ENCODE assay signal across 24 cellular contexts in the genomic region with DNA sequence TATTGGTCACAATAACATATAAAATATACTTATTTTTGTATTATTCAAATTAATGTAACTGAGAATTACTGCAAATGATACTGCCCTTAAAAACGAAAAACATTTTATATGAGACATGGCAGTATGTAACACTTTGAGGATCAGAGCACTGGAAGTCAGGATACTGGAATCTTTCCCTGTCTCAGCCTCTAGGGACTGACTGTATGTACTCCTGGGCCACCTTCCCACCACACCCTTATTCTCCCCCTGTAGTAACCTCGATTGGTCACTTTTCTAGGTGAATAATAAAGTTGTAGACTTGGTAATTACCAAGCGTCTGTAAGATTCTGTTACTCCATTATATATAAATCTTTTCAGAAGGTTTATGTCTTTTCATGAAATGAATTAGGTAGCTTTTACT.
"Had no signal": no experiment of that assay in that cellular context is flagged by ENCODE, and none has a peak within 500 bp of the region (broad histone marks: within the 10 kb centered on the region; RNA-seq: fewer than 3 reads in every experiment).

No MANE protein-coding gene starts in this region.

- ATAC-seq: activated T-cell treated with anti-CD3 and anti-CD28 coated beads, Interleukin-2, amount 50 U/mL, for 72 hours; gastroesophageal sphincter; left lobe of liver; naive thymus-derived CD8-positive, alpha-beta T cell; right lobe of liver; stimulated activated effector memory CD8-positive, alpha-beta T cell treated with anti-CD3 and anti-CD28 coated beads, Interleukin-12 subunit alpha, Interleukin-12 subunit beta, amount 100 ng/mL, for 72 hours; stimulated activated naive CD8-positive, alpha-beta T cell treated with anti-CD3 and anti-CD28 coated beads, Interleukin-15, amount 100 ng/mL, for 72 hours had no signal

- H3K4me1 ChIP-seq: breast epithelium, colonic mucosa, gastroesophageal sphincter, neural progenitor cell, right lobe of liver, tibial nerve had no signal

- H3K27ac ChIP-seq: breast epithelium, colonic mucosa, dorsolateral prefrontal cortex, gastroesophageal sphincter, neural progenitor cell, right lobe of liver, skin epidermis, tibial nerve had no signal

- H3K36me3 ChIP-seq: breast epithelium, colonic mucosa, gastroesophageal sphincter, heart left ventricle, neural progenitor cell, right lobe of liver, tibial nerve had no signal

- H3K9me3 ChIP-seq: breast epithelium, colonic mucosa, gastroesophageal sphincter, heart left ventricle, right lobe of liver, tibial nerve had no signal

- H3K4me3 ChIP-seq: breast epithelium, colonic mucosa, gastroesophageal sphincter, neural progenitor cell, right lobe of liver, skin epidermis, tibial nerve had no signal

- DNase-seq: activated CD4-positive, alpha-beta memory T cell treated with anti-CD3 and anti-CD28 coated beads, Interleukin-2, amount 10 ng/mL, durations not matched to agents 7 days and 5 days; activated CD4-positive, alpha-beta T cell treated with anti-CD3 and anti-CD28 coated beads for 48 hours; activated effector memory CD4-positive, alpha-beta T cell treated with Interleukin-2 at 50 U/mL for 16 hours; activated naive CD4-positive, alpha-beta T cell treated with anti-CD3 and anti-CD28 coated beads for 36 hours; activated naive CD8-positive, alpha-beta T cell treated with anti-CD3 and anti-CD28 coated beads, Interleukin-2, amount 10 ng/mL, durations not matched to agents 7 days and 5 days; activated T-cell treated with anti-CD3 and anti-CD28 coated beads, Interleukin-2, amount 50 U/mL, for 72 hours; amniotic stem cell; colonic mucosa; heart left ventricle; kidney; naive thymus-derived CD8-positive, alpha-beta T cell; posterior cingulate gyrus; right lobe of liver; stimulated activated CD4-positive, alpha-beta T cell treated with anti-CD3 and anti-CD28 coated beads, Interleukin-2, amount 100 ng/mL, for 24 hours; stimulated activated naive CD8-positive, alpha-beta T cell treated with anti-CD3 and anti-CD28 coated beads, Interleukin-15, amount 100 ng/mL, for 72 hours; T1000 had no signal

- H3K27me3 ChIP-seq: breast epithelium, colonic mucosa, dorsolateral prefrontal cortex, gastroesophageal sphincter, heart left ventricle, neural progenitor cell, right lobe of liver, tibial nerve had no signal
